ENCODE assay signal across 13 cellular contexts in the genomic region with DNA sequence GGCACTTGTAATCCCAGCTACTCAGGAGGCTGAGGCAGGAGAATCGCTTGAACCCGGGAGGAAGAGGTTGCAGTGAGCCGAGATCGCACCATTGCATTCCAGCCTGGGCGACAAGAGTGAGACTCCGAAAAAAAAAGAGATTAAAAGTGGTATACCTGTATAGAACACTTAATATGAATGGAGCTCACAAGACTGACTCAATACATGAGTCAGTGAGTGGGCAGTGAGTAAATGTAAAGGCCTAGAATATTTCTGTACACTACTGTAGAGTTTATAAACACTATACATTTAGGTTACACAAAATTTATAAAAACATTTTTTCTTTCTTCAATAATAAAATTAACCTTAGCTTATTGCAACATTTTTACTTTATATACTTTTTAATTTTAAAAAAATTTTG.
"Had no signal": no experiment of that assay in that cellular context is flagged by ENCODE, and none has a peak within 500 bp of the region (broad histone marks: within the 10 kb centered on the region; RNA-seq: fewer than 3 reads in every experiment).

No MANE protein-coding gene starts in this region.

- ATAC-seq: activated naive CD8-positive, alpha-beta T cell treated with anti-CD3 and anti-CD28 coated beads, Interleukin-2, amount 50 U/mL, for 24 hours; lower lobe of right lung had no signal

- H3K36me3 ChIP-seq: neural progenitor cell, ovary had no signal

- DNase-seq: activated CD4-positive, alpha-beta T cell treated with anti-CD3 and anti-CD28 coated beads, Interleukin-2, amount 50 U/mL, for 48 hours; activated naive CD8-positive, alpha-beta T cell treated with anti-CD3 and anti-CD28 coated beads, Interleukin-2, amount 50 U/mL, for 24 hours; activated T-cell treated with anti-CD3 and anti-CD28 coated beads, Interleukin-2, amount 50 U/mL, for 48 hours; cortex of kidney; effector memory CD4-positive, alpha-beta T cell; glutamatergic neuron; left cardiac atrium; lower lobe of right lung; midbrain; ovary; stimulated activated CD4-positive, alpha-beta T cell treated with anti-CD3 and anti-CD28 coated beads, Interleukin-4, amount 100 ng/mL, for 1 hour; stimulated activated CD8-positive, alpha-beta memory T cell treated with anti-CD3 and anti-CD28 coated beads, Interleukin-4, amount 100 ng/mL, for 48 hours had no signal

- H3K4me1 ChIP-seq: lower lobe of right lung, neural progenitor cell had no signal

- H3K27ac ChIP-seq: lower lobe of right lung, neural progenitor cell, ovary had no signal

- H3K4me3 ChIP-seq: lower lobe of right lung, neural progenitor cell, ovary had no signal

- H3K27me3 ChIP-seq: neural progenitor cell, ovary had no signal

- H3K9me3 ChIP-seq: lower lobe of right lung, ovary had no signal
